ENCODE assay signal across 11 cellular contexts in genomic region chr11:30131535-30131934, GRCh38.
DNase-seq lines count a peak whose midpoint lies in the region; ATAC-seq and TF ChIP-seq lines count a peak whose summit lies in the region.
"Had no signal": no experiment of that assay in that cellular context is flagged by ENCODE, and none has a peak within 500 bp of the region (broad histone marks: within the 10 kb centered on the region; RNA-seq: fewer than 3 reads in every experiment).

No MANE protein-coding gene starts in this region.

- DNase-seq in Right ventricle myocardium inferior (ENCODE audit: missing footprints) (no peak), right atrium auricular region (ENCODE audit: low spot score) (no peak), HPDE6-E6E7 (ENCODE audit: extremely low spot score) (peak; percentile 5), foreskin keratinocyte (peak in 1 of 2 donors; percentile 28), aorta (no peak), NOMO-1 (lab: John Stamatoyannopoulos, UW; ENCODE audit: unreplicated experiment in 2 of 2) (no peak)
- DNase-seq in activated CD8-positive, alpha-beta memory T cell treated with anti-CD3 and anti-CD28 coated beads for 24 hours = no peak
- DNase-seq: caudate nucleus; gastrocnemius medialis; stimulated activated naive CD4-positive, alpha-beta T cell treated with Interleukin-2 at 50 U/mL for 16 hours had no signal

- 75 to 88% methylated on average over 2 of the region's 2 CpGs for WGBS in aorta, 2 donors

- H3K9me3 ChIP-seq in right atrium auricular region = no peaks in the 10 kb centered on the region
- H3K9me3 ChIP-seq in aorta (ENCODE audit: control insufficient read depth, low read length) = no peaks in the 10 kb centered on the region
- H3K9me3 ChIP-seq: gastrocnemius medialis had no signal

- H3K4me1 ChIP-seq in right atrium auricular region (no peaks in the 10 kb centered on the region), foreskin keratinocyte (no peaks in the 10 kb centered on the region), aorta (ENCODE audit: control insufficient read depth in 1 of 2, insufficient read depth in 2 of 2, low read length in 2 of 2) (peaks cover 0 to 2% of the 10 kb centered on the region in 2 donors)
- H3K4me1 ChIP-seq: gastrocnemius medialis had no signal

- no peaks in the 10 kb centered on the region for H3K36me3 ChIP-seq in right atrium auricular region
- no peaks in the 10 kb centered on the region for H3K36me3 ChIP-seq in aorta (ENCODE audit: control insufficient read depth in 1 of 2, insufficient read depth in 2 of 2, low read length in 1 of 2)
- H3K36me3 ChIP-seq: gastrocnemius medialis had no signal

- H3K27me3 ChIP-seq in right atrium auricular region (no peaks in the 10 kb centered on the region), foreskin keratinocyte (no peaks in the 10 kb centered on the region), aorta (ENCODE audit: control insufficient read depth in 1 of 2, insufficient read depth in 2 of 2, low read length in 1 of 2) (no peaks in the 10 kb centered on the region)
- H3K27me3 ChIP-seq: gastrocnemius medialis had no signal

- intact Hi-C loops in Right ventricle myocardium inferior (cut with DNase I) = loop anchor here (10.0 kb wide), 2 partner anchors 183 to 783 kb away; no protein-coding TSS in a partner anchor
- intact Hi-C loops in aorta (cut with DNase I) = no loop called here

- TF ChIP-seq CTCF in right atrium auricular region (IDR thresholded peaks at IDR 0.05) = peak in 1 of 2 donors; percentile 45
- peak; percentile 34 for TF ChIP-seq CTCF in foreskin keratinocyte (conservative IDR thresholded peaks at IDR 0.05)

- no peak overlapping the region for H3K4me3 ChIP-seq in right atrium auricular region
- no peak overlapping the region for H3K4me3 ChIP-seq in aorta (ENCODE audit: low read length in 2 of 2)
- H3K4me3 ChIP-seq: gastrocnemius medialis had no signal

- ATAC-seq in Right ventricle myocardium inferior (peak; percentile 54), foreskin keratinocyte (no peak), aorta (ENCODE audit: low FRiP score) (peak; percentile 57), HG03469 (IDR thresholded peaks at IDR 0.05; ENCODE audit: unreplicated experiment) (no peak)
- ATAC-seq: gastrocnemius medialis had no signal

- no peak overlapping the region for H3K27ac ChIP-seq in right atrium auricular region
- H3K27ac ChIP-seq in foreskin keratinocyte = no peak overlapping the region
- H3K27ac ChIP-seq in aorta (ENCODE audit: low read depth in 1 of 2, low read length in 2 of 2) = no peak overlapping the region
- H3K27ac ChIP-seq: gastrocnemius medialis had no signal

Comparison
In these comparisons a context has a peak if more than half of its experiments do, and no peak if none do; other contexts are left out.
1. ATAC-seq: peak in Right ventricle myocardium inferior (single experiment) and aorta (single experiment); none in foreskin keratinocyte (single experiment) and HG03469 (single experiment).